ENCODE assay signal across 8 cellular contexts in genomic region chr1:11098931-11099309, GRCh38. TPM values are rescaled to one million over a fixed set of nuclear protein-coding genes. Genes with fewer than 3 reads are reported as not detected.
A peak's percentile ranks its signal among the peaks of the same experiment; 100 is the strongest.
DNase-seq lines count a peak whose midpoint lies in the region; ATAC-seq and TF ChIP-seq lines count a peak whose summit lies in the region.

No MANE protein-coding gene starts in this region.

- H3K27me3 Mint-ChIP-seq in IgD-negative memory B cell (no peaks in the 10 kb centered on the region), natural killer cell (ENCODE audit: low read depth in 2 of 2) (no peaks in the 10 kb centered on the region)

- H3K9me3 Mint-ChIP-seq in IgD-negative memory B cell (no peaks in the 10 kb centered on the region), natural killer cell (no peaks in the 10 kb centered on the region)

- DNase-seq in BE2C (no peak), colonic mucosa (no peak), natural killer cell (no peak), omental fat pad (ENCODE audit: low spot score) (no peak), hypothalamus (lab: John Stamatoyannopoulos, UW) (no peak), amniotic stem cell (lab: John Stamatoyannopoulos, UW) (no peak)

- peaks cover 9% of the 10 kb centered on the region for H3K36me3 ChIP-seq in BE2C
- H3K36me3 ChIP-seq in colonic mucosa: peaks cover 7% of the 10 kb centered on the region

- H3K27ac Mint-ChIP-seq in IgD-negative memory B cell (peak overlapping the region; percentile 57 to 88 (median 82)), natural killer cell (peak overlapping the region; percentile 89 to 92)

- H3K4me1 Mint-ChIP-seq in IgD-negative memory B cell (peaks cover 7 to 10% (median 8%) of the 10 kb centered on the region in 3 donors), natural killer cell (peaks cover 13 to 16% of the 10 kb centered on the region in 2 donors)

- H3K4me3 Mint-ChIP-seq in IgD-negative memory B cell: peak overlapping the region; percentile 93 to 98 (median 95)
- peak overlapping the region; percentile 98 for H3K4me3 Mint-ChIP-seq in natural killer cell

- H3K27me3 ChIP-seq in BE2C (no peaks in the 10 kb centered on the region), colonic mucosa (no peaks in the 10 kb centered on the region)

- intact Hi-C loops in colonic mucosa (cut with DNase I): no loop called here
- intact Hi-C loops in natural killer cell (cut with micrococcal nuclease): loop anchor here (1.0 kb wide), 2 partner anchors 39 to 62 kb away; partner anchors contain the start of gene SRM

- peak overlapping the region; percentile 88 to 98 for H3K9ac ChIP-seq in colonic mucosa (ENCODE audit: low read depth in 2 of 2, low read length in 2 of 2)

- peak overlapping the region; percentile 80 for H3K4me3 ChIP-seq in BE2C (ENCODE audit: low read depth, low read length)
- peak overlapping the region; percentile 75 for H3K4me3 ChIP-seq in colonic mucosa

- TF ChIP-seq CTCF in BE2C (IDR thresholded peaks at IDR 0.05; ENCODE audit: low read depth, low read length) (no peak), colonic mucosa (IDR thresholded peaks at IDR 0.05) (no peak), natural killer cell (IDR thresholded peaks at IDR 0.05) (no peak), omental fat pad (IDR thresholded peaks at IDR 0.05) (no peak)

- ATAC-seq in natural killer cell (no peak), GM21786 (IDR thresholded peaks at IDR 0.05; ENCODE audit: unreplicated experiment) (no peak), omental fat pad (ENCODE audit: low FRiP score) (no peak)

- H3K36me3 Mint-ChIP-seq in IgD-negative memory B cell: no peaks in the 10 kb centered on the region
- H3K36me3 Mint-ChIP-seq in natural killer cell: no peaks in the 10 kb centered on the region

- H3K9me3 ChIP-seq in BE2C (no peaks in the 10 kb centered on the region), colonic mucosa (no peaks in the 10 kb centered on the region)

- no peaks in the 10 kb centered on the region for H3K4me1 ChIP-seq in BE2C
- peaks cover 7% of the 10 kb centered on the region for H3K4me1 ChIP-seq in colonic mucosa

- H3K27ac ChIP-seq in colonic mucosa: peak overlapping the region; percentile 45

RNA-seq across cellular contexts. Expression of gene EXOSC10, which starts 0.7 kb away (rescaled TPM):
- polyA plus RNA-seq in BE2C (2012; ENCODE audit: insufficient read depth, insufficient read length, low read depth): 39.4 TPM
- 42.2 TPM for polyA plus RNA-seq in IgD-negative memory B cell
- 10 to 100 TPM; 48.0 to 55.2 TPM for total RNA-seq in colonic mucosa
- total RNA-seq in natural killer cell: 10 to 100 TPM; 85.2 to 97.2 (median 94.9) TPM
- total RNA-seq in omental fat pad: 10 to 100 TPM; 39.7 to 65.4 (median 56.9) TPM

RNA-seq across cellular contexts. Expression of gene SRM, which starts 39.1 kb away (rescaled TPM):
- 326 TPM for polyA plus RNA-seq in BE2C (2012; ENCODE audit: insufficient read depth, insufficient read length, low read depth)
- 93.4 TPM for polyA plus RNA-seq in IgD-negative memory B cell
- total RNA-seq in colonic mucosa: 10 to 100 TPM; 19.8 to 86.2 TPM
- 10 to 100 TPM; 23.9 to 30.9 (median 29.2) TPM for total RNA-seq in natural killer cell
- 100 to 1,000 TPM in 1 of 4 donors, 10 to 100 TPM in 3; 37.5 to 143 (median 53.8) TPM for total RNA-seq in omental fat pad

RNA-seq across cellular contexts. Expression of gene MASP2, which starts 51.9 kb away (rescaled TPM):
- 3.6 TPM for polyA plus RNA-seq in BE2C (2012; ENCODE audit: insufficient read depth, insufficient read length, low read depth)
- not detected for polyA plus RNA-seq in IgD-negative memory B cell
- total RNA-seq in colonic mucosa: under 1 TPM in 1 of 2 donors, not detected in 1; 0.32 TPM
- under 1 TPM in 2 of 3 donors, not detected in 1; 0.16 to 0.20 TPM for total RNA-seq in natural killer cell
- total RNA-seq in omental fat pad: under 1 TPM in 1 of 4 donors, not detected in 3; 0.19 TPM
